Comparison of ENCODE assay signal across 10 cellular contexts in genomic region chr20:3727333-3728035, GRCh38. TPM values are rescaled to one million over a fixed set of nuclear protein-coding genes. Genes with fewer than 3 reads are reported as not detected.
DNase-seq lines count a peak whose midpoint lies in the region; ATAC-seq and TF ChIP-seq lines count a peak whose summit lies in the region.
"Had no signal": no experiment of that assay in that cellular context is flagged by ENCODE, and none has a peak within 500 bp of the region (broad histone marks: within the 10 kb centered on the region; RNA-seq: fewer than 3 reads in every experiment).

No MANE protein-coding gene starts in this region.

- peaks cover 0 to 11% (median 7%) of the 10 kb centered on the region in 4 donors for H3K4me1 ChIP-seq in sigmoid colon

- no peak for TF ChIP-seq EP300 in sigmoid colon (IDR thresholded peaks at IDR 0.05)

- peak overlapping the region in 1 of 4 donors; percentile 11 for H3K4me3 ChIP-seq in sigmoid colon

- no peaks in the 10 kb centered on the region for H3K9me3 ChIP-seq in sigmoid colon

- intact Hi-C loops in sigmoid colon (cut with DNase I), result no loop called here

- H3K36me3 ChIP-seq in sigmoid colon, result no peaks in the 10 kb centered on the region

- peaks cover 4 to 21% (median 6%) of the 10 kb centered on the region in 3 donors for H3K27me3 ChIP-seq in sigmoid colon

- peak; percentile 27 for DNase-seq in HCEC 1CT
- peak; percentile 84 for DNase-seq in sigmoid colon
- DNase-seq in NCI-H1417 treated with DMSO at 0.1 percent for 48 hours (lab: John Stamatoyannopoulos, UW), result no peak
- DNase-seq in HuH-7.5 (ENCODE audit: low spot score), result no peak
- DNase-seq: NCI-H774 had no signal

- H3K27ac ChIP-seq in sigmoid colon, result peak overlapping the region in 3 of 4 donors; percentile 25 to 51 (median 41)

- ATAC-seq in esophagus mucosa (peak; percentile 10), HG03354 (IDR thresholded peaks at IDR 0.05; ENCODE audit: poor library complexity, severe bottlenecking, unreplicated experiment) (no peak)

- TF ChIP-seq POLR2A in sigmoid colon (IDR thresholded peaks at IDR 0.05), result no peak

- no peak for TF ChIP-seq CTCF in sigmoid colon (IDR thresholded peaks at IDR 0.05)

- 32 to 51% methylated on average over 12 of the region's 12 CpGs for WGBS in sigmoid colon, 2 donors

RNA-seq across cellular contexts. Expression of gene HSPA12B, which starts 5.0 kb away (rescaled TPM):
- total RNA-seq in esophagus mucosa (1.2 TPM), sigmoid colon (10 to 100 TPM in 1 of 4 donors, 1 to 10 TPM in 3; 2.2 to 10.5 (median 7.8) TPM)
- polyA plus RNA-seq in sigmoid colon, result 1 to 10 TPM in 2 of 3 donors, under 1 TPM in 1; 0.69 to 7.8 (median 2.9) TPM
- total RNA-seq: epithelial cell of proximal tubule had no signal

RNA-seq across cellular contexts. Expression of gene SIGLEC1, which starts 15.1 kb away (rescaled TPM):
- 0.80 TPM for total RNA-seq in esophagus mucosa
- total RNA-seq in sigmoid colon, result 10 to 100 TPM in 3 of 4 donors, 1 to 10 TPM in 1; 9.9 to 17.1 (median 10.2) TPM
- polyA plus RNA-seq in sigmoid colon, result 1 to 10 TPM; 2.4 to 6.9 (median 5.3) TPM
- total RNA-seq: epithelial cell of proximal tubule, pulmonary artery endothelial cell had no signal

RNA-seq across cellular contexts. Expression of gene ADISSP, which starts 40.1 kb away (rescaled TPM):
- total RNA-seq in esophagus mucosa (29.1 TPM), sigmoid colon (100 to 1,000 TPM in 1 of 4 donors, 10 to 100 TPM in 3; 53.2 to 116 (median 69.6) TPM)
- 10 to 100 TPM; 15.7 to 38.1 (median 18.0) TPM for polyA plus RNA-seq in sigmoid colon

RNA-seq across cellular contexts. Expression of gene ADAM33, which starts 45.7 kb away (rescaled TPM):
- total RNA-seq in esophagus mucosa, result 2.5 TPM
- total RNA-seq in sigmoid colon, result 100 to 1,000 TPM in 2 of 4 donors, 10 to 100 TPM in 2; 49.9 to 484 (median 103) TPM
- polyA plus RNA-seq in sigmoid colon, result 10 to 100 TPM in 1 of 3 donors, 1 to 10 TPM in 1, under 1 TPM in 1; 0.69 to 12.3 (median 5.4) TPM
- total RNA-seq: epithelial cell of proximal tubule, pulmonary artery endothelial cell had no signal

RNA-seq across cellular contexts. Expression of gene SPEF1, which starts 53.8 kb away (rescaled TPM):
- not detected for total RNA-seq in esophagus mucosa
- under 1 TPM in 1 of 4 donors, not detected in 3; 0.81 TPM for total RNA-seq in sigmoid colon
- under 1 TPM in 1 of 3 donors, not detected in 2; 0.12 TPM for polyA plus RNA-seq in sigmoid colon
- total RNA-seq: urinary bladder had no signal

Comparison
In these comparisons a context has a peak if more than half of its experiments do, and no peak if none do; other contexts are left out.
1. DNase-seq: peak in HCEC 1CT (single experiment) and sigmoid colon (single experiment); none in NCI-H1417 treated with DMSO at 0.1 percent for 48 hours (single experiment) and HuH-7.5 (single experiment).